ENCODE assay signal across 9 cellular contexts in the genomic region with DNA sequence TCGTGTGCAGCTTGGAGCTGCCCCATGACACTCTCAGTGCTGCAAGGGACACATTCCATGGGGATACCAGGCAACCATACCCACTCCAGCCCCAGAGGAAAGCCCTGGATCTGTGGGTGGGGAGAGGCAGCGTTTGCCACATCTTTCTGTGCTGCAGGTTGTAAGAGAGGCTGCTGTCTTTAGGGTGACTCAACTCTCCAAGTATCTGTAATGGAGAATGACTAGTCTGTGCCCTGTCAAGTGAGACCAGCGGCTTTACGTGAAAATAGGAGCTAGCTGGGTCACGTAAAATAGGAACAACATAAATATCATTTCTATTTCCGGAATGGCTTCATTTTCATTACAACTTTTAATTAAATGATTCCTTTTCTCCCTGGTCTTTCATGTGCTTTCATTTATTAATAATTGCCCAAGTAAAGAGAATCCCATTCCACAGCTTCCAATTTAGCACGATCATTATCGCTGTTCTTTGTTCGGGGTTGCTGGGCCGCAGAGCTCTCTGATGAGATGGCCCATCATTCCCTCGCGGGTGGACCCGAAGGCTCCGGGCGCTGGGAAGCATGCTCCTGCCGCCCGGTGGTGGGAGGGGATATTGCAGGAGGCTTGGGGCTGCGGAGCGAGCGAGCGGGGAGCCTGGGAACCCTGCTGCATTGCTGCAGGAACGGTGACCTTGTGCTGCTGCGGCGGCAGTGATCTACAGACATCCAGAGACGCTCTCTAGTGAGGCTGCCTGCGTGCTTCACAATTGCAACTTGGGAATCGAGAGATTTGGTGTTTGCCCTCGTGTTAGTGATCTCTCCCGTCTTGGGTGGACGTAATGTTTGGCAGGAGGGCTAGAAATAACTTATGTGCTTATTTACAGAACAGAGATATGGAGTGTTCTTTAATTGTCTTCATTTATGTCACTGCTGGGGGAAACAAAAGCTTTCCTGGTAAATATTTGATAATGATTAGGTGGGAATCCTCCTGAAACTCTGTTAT. TPM values are rescaled to one million over a fixed set of nuclear protein-coding genes. Genes with fewer than 3 reads are reported as not detected.
DNase-seq lines count a peak whose midpoint lies in the region; ATAC-seq and TF ChIP-seq lines count a peak whose summit lies in the region.
"Had no signal": no experiment of that assay in that cellular context is flagged by ENCODE, and none has a peak within 500 bp of the region (broad histone marks: within the 10 kb centered on the region; RNA-seq: fewer than 3 reads in every experiment).

No MANE protein-coding gene starts in this region.

- H3K4me3 Mint-ChIP-seq in naive thymus-derived CD8-positive, alpha-beta T cell: peak overlapping the region; percentile 1 to 56 (median 42)

- intact Hi-C loops in stomach (cut with DNase I; ENCODE audit: low total_unique reads): loop anchor here (10.0 kb wide), 2 partner anchors 225 to 485 kb away; a partner anchor contains a TSS

- peaks cover 6 to 20% (median 13%) of the 10 kb centered on the region in 4 donors for H3K4me1 Mint-ChIP-seq in naive thymus-derived CD8-positive, alpha-beta T cell

- no peak for TF ChIP-seq EP300 in stomach (IDR thresholded peaks at IDR 0.05)

- H3K9me3 ChIP-seq in stomach: no peaks in the 10 kb centered on the region

- peak overlapping the region; percentile 61 for H3K27ac ChIP-seq in epithelial cell of prostate
- H3K27ac ChIP-seq in stomach: no peak overlapping the region

- peaks cover 0 to 83% (median 54%) of the 10 kb centered on the region in 3 donors for H3K27me3 ChIP-seq in stomach

- 9 to 14% (median 11%) methylated on average over 24 to 30 of the region's 30 CpGs for WGBS in stomach, 5 donors

- TF ChIP-seq CTCF in stomach (IDR thresholded peaks at IDR 0.05): peak in 5 of 7 experiments; percentile 80 to 95 (median 89)

- DNase-seq in DMS153 (lab: John Stamatoyannopoulos, UW) (peak; percentile 78), HT-29 (ENCODE audit: low spot score) (peak; percentile 80), NOMO-1 (lab: John Stamatoyannopoulos, UW; ENCODE audit: unreplicated experiment in 2 of 2) (peak; percentile 48 to 53), epithelial cell of prostate (ENCODE audit: low read depth, low spot score) (peak; percentile 48), stomach (peak; percentile 81)
- DNase-seq in activated CD8-positive, alpha-beta memory T cell treated with anti-CD3 and anti-CD28 coated beads, Interleukin-2, amount 50 U/mL, for 48 hours: peak; percentile 86
- DNase-seq in naive thymus-derived CD8-positive, alpha-beta T cell: peak in 9 of 10 donors; percentile 5 to 45 (median 36)

- no peak for TF ChIP-seq POLR2A in stomach (IDR thresholded peaks at IDR 0.05)

- peaks cover 0 to 5% (median 3%) of the 10 kb centered on the region in 3 donors for H3K36me3 Mint-ChIP-seq in naive thymus-derived CD8-positive, alpha-beta T cell

- peaks cover 0 to 3% (median 0%) of the 10 kb centered on the region in 9 donors for H3K9me3 Mint-ChIP-seq in naive thymus-derived CD8-positive, alpha-beta T cell

- peak overlapping the region in 1 of 4 donors; percentile 15 for H3K4me3 ChIP-seq in stomach

- POLR2A ChIA-PET in naive thymus-derived CD8-positive, alpha-beta T cell (lab: Charles Lee): no interaction called here

- ATAC-seq in GM21447 (IDR thresholded peaks at IDR 0.05; ENCODE audit: unreplicated experiment): peak; percentile 98
- peak; percentile 58 to 60 for ATAC-seq in naive thymus-derived CD8-positive, alpha-beta T cell

- H3K36me3 ChIP-seq in stomach: no peaks in the 10 kb centered on the region

- peaks cover 0 to 14% (median 10%) of the 10 kb centered on the region in 4 donors for H3K4me1 ChIP-seq in stomach

- no peak overlapping the region for H3K27ac Mint-ChIP-seq in naive thymus-derived CD8-positive, alpha-beta T cell

- H3K27me3 Mint-ChIP-seq in naive thymus-derived CD8-positive, alpha-beta T cell: peaks cover 47 to 99% (median 75%) of the 10 kb centered on the region in 5 donors

RNA-seq across cellular contexts. Expression of a gene that starts 10.6 kb away (rescaled TPM):
- not detected in 2 replicates for total RNA-seq in HT-29 (2014; rRNA removed; shearing (Covaris generic))
- total RNA-seq in naive thymus-derived CD8-positive, alpha-beta T cell: not detected
- polyA plus RNA-seq in naive thymus-derived CD8-positive, alpha-beta T cell: not detected
- total RNA-seq in stomach: not detected
- not detected for polyA plus RNA-seq in stomach
- total RNA-seq: glomerular endothelial cell had no signal

RNA-seq across cellular contexts. Expression of a gene that starts 59.4 kb away (rescaled TPM):
- 0.13 TPM in 1 of 2 replicates, not detected in the other for total RNA-seq in HT-29 (2014; rRNA removed; shearing (Covaris generic))
- not detected for total RNA-seq in naive thymus-derived CD8-positive, alpha-beta T cell
- polyA plus RNA-seq in naive thymus-derived CD8-positive, alpha-beta T cell: not detected
- 10 to 100 TPM in 1 of 5 donors, 1 to 10 TPM in 1, not detected in 3; 2.7 to 15.4 TPM for total RNA-seq in stomach
- under 1 TPM in 1 of 3 donors, not detected in 2; 0.05 TPM for polyA plus RNA-seq in stomach
- total RNA-seq: glomerular endothelial cell had no signal

Comparison
In these comparisons a context has a peak if more than half of its experiments do, and no peak if none do; other contexts are left out.
1. DNase-seq: peak in every context shown above with its lines; median percentile 86 in activated CD8-positive, alpha-beta memory T cell treated with anti-CD3 and anti-CD28 coated beads, Interleukin-2, amount 50 U/mL, for 48 hours; 81 in stomach; 80 in HT-29; 78 in DMS153; 50 in NOMO-1; 48 in epithelial cell of prostate; 36 in naive thymus-derived CD8-positive, alpha-beta T cell.